ENCODE assay signal across 8 cellular contexts in the genomic region with DNA sequence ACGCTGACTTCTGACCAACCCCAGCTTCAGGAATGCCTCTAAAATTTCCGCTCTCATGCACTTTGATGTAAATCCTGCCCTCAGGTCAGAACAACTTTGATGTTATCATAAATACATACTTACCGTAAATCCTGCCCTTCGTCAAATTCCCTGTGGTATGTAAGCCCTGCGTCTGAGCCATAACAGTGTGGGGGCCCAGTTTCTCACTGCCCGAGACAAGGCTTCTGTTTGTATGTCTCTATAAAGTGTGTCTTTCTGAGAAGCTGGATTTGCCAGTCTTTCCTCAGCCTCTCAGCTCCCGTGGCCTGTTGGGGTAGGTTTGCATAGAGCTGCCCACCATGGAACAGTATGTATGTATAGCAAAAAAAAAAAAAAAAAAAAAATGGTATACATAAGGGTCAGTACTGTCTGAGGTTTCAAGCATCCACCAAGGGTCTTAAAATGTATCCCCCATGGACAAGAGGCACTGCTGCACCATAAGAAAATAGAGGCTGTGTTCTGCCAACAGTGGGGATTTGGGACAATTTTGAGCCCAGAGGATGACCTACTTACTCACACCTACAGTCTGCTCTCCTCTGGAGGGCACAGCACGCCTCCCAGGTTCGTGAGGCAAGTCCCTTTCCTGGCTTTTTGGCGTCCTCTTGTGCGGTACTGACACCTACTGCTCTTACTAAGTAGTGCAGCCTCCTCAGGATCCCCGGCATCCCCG. TPM values are rescaled to one million over a fixed set of nuclear protein-coding genes. Genes with fewer than 3 reads are reported as not detected.
DNase-seq lines count a peak whose midpoint lies in the region; ATAC-seq and TF ChIP-seq lines count a peak whose summit lies in the region.

No MANE protein-coding gene starts in this region.

- no peak overlapping the region for H4K8ac ChIP-seq in IMR-90 (ENCODE audit: low read depth in 2 of 2, low read length in 2 of 2)

- TF ChIP-seq CTCF in IMR-90 (conservative IDR thresholded peaks at IDR 0.05; ENCODE audit: low read depth, low read length) (peak; percentile 94), OCI-LY1 (IDR thresholded peaks at IDR 0.05; ENCODE audit: low read length) (peak; percentile 94)

- no peak overlapping the region for H3K18ac ChIP-seq in IMR-90 (ENCODE audit: low read depth, low read length)

- H2AFZ ChIP-seq in IMR-90 (replicated peaks; ENCODE audit: low read length, poor library complexity) (no peak overlapping the region), OCI-LY1 (ENCODE audit: low read length) (no peak overlapping the region)

- peak; percentile 94 for DNase-seq in Ammon's horn (ENCODE audit: low spot score)
- peak; percentile 83 for DNase-seq in IMR-90
- peak; percentile 68 for DNase-seq in activated T-cell treated with anti-CD3 and anti-CD28 coated beads for 1 hour (ENCODE audit: low read depth)
- peak; percentile 58 for DNase-seq in epithelial cell of prostate (ENCODE audit: low read depth, low spot score)
- peak; percentile 81 for DNase-seq in myocyte (ENCODE audit: low read depth)
- peak; percentile 45 for DNase-seq in stimulated activated CD8-positive, alpha-beta memory T cell treated with anti-CD3 and anti-CD28 coated beads, Interleukin-7, amount 100 ng/mL, for 24 hours (ENCODE audit: low read depth)

- H3K56ac ChIP-seq in IMR-90 (ENCODE audit: extremely low read depth, insufficient read depth, low read length), result no peak overlapping the region

- peaks cover 10% of the 10 kb centered on the region for H3K4me1 ChIP-seq in IMR-90 (ENCODE audit: control insufficient read depth, insufficient read depth, low read length)
- H3K4me1 ChIP-seq in OCI-LY1 (ENCODE audit: insufficient read depth, low read length, severe bottlenecking), result peaks cover 9% of the 10 kb centered on the region

- H3K23ac ChIP-seq in IMR-90 (ENCODE audit: low read depth, low read length), result no peak overlapping the region

- POLR2A ChIA-PET in IMR-90 (lab: Charles Lee; ENCODE audit: unreplicated experiment), result no interaction called here

- BruUV-seq in IMR-90 (replicated peaks; lab: Mats Ljungman, UMichigan), result no TSS peak

- dilution Hi-C loops in IMR-90 (cut with HindIII; ENCODE audit: low sequenced_read_pairs, unreplicated experiment), result no loop called here

- peak; percentile 25 for TF ChIP-seq POLR2A in GM19193 (IDR thresholded peaks at IDR 0.05; ENCODE audit: extremely low read depth, insufficient read depth, insufficient read length)
- TF ChIP-seq POLR2A in IMR-90 (IDR thresholded peaks at IDR 0.05; ENCODE audit: low read depth, low read length), result no peak; the same call in 1 of the 2 replicates

- H2BK20ac ChIP-seq in IMR-90 (ENCODE audit: low read depth, low read length), result no peak overlapping the region

- H2AK9ac ChIP-seq in IMR-90 (replicated peaks; ENCODE audit: low read depth, low read length, poor library complexity), result no peak overlapping the region

- peaks cover 16% of the 10 kb centered on the region for H3K36me3 ChIP-seq in IMR-90 (ENCODE audit: control insufficient read depth, insufficient read depth, low read length)
- peaks cover 67% of the 10 kb centered on the region for H3K36me3 ChIP-seq in OCI-LY1 (ENCODE audit: insufficient read depth, low read length)

- H3K14ac ChIP-seq in IMR-90 (replicated peaks; ENCODE audit: low read depth, low read length), result no peak overlapping the region

- H3K9me3 ChIP-seq in IMR-90 (ENCODE audit: control insufficient read depth, insufficient read depth, low read length) (no peaks in the 10 kb centered on the region), OCI-LY1 (ENCODE audit: low read length) (no peaks in the 10 kb centered on the region)

- H3K27ac ChIP-seq in IMR-90 (ENCODE audit: insufficient read depth, low read length) (no peak overlapping the region), OCI-LY1 (ENCODE audit: low read depth, low read length, poor library complexity, severe bottlenecking) (no peak overlapping the region), epithelial cell of prostate (no peak overlapping the region)

- no peak overlapping the region for H2AK5ac ChIP-seq in IMR-90 (ENCODE audit: low read depth, low read length)

- H3K79me1 ChIP-seq in IMR-90 (ENCODE audit: low read depth in 1 of 2, low read length in 2 of 2), result peaks cover 0 to 3% of the 10 kb centered on the region in 2 experiments; a peak in 1 of 4 replicates

- no peak overlapping the region for H4K91ac ChIP-seq in IMR-90 (ENCODE audit: insufficient read depth, low read depth, low read length)

- no peak overlapping the region for H2BK5ac ChIP-seq in IMR-90 (ENCODE audit: low read depth, low read length, poor library complexity, severe bottlenecking)

- no peaks in the 10 kb centered on the region for H3K79me2 ChIP-seq in OCI-LY1 (ENCODE audit: insufficient read depth, low read length)

- peak; percentile 86 for ATAC-seq in IMR-90 (ENCODE audit: low read depth)

- H3K9ac ChIP-seq in IMR-90 (ENCODE audit: low read depth, low read length) (no peak overlapping the region), OCI-LY1 (ENCODE audit: low read length) (no peak overlapping the region)

- no peak overlapping the region for H3K4me2 ChIP-seq in IMR-90 (ENCODE audit: low read depth, low read length)
- H3K4me2 ChIP-seq in OCI-LY1 (ENCODE audit: low read length), result no peak overlapping the region

- no peaks in the 10 kb centered on the region for H3K9me2 ChIP-seq in OCI-LY1 (ENCODE audit: low read depth, low read length)

- peak; percentile 92 for TF ChIP-seq RAD21 in IMR-90 (IDR thresholded peaks at IDR 0.05; ENCODE audit: low read length)

- H3K4me3 ChIP-seq in IMR-90 (ENCODE audit: insufficient read depth, low read depth, low read length) (no peak overlapping the region), OCI-LY1 (ENCODE audit: low read depth, low read length, poor library complexity, severe bottlenecking) (no peak overlapping the region)

- no peak overlapping the region for H2BK15ac ChIP-seq in IMR-90 (ENCODE audit: low read depth, low read length)

- intact Hi-C loops in IMR-90 (cut with micrococcal nuclease), result loop anchor here (1.0 to 10.0 kb wide), 4 partner anchors 18 to 244 kb away; partner anchors contain the start of genes NFATC3, PLA2G15, PRMT7 and SLC7A6OS

- no peaks in the 10 kb centered on the region for H3F3A ChIP-seq in OCI-LY1 (ENCODE audit: insufficient read depth, low read length)

- WGBS in IMR-90 (ENCODE audit: extremely low coverage in 2 of 2, insufficient read length in 1 of 2), 2 experiments, result 0% methylated on average over 4 of the region's 13 CpGs; no CpG with 5 or more reads in 1 of the 2 experiments

- H4K5ac ChIP-seq in IMR-90 (ENCODE audit: low read depth, low read length), result no peak overlapping the region

- H2BK120ac ChIP-seq in IMR-90 (ENCODE audit: low read depth, low read length), result no peak overlapping the region

- in situ Hi-C loops in IMR-90 (cut with MboI; ENCODE audit: low sequenced_read_pairs), result loop anchor here (5.0 kb wide), 1 partner anchor 66 kb away; the partner anchor contains the start of gene SLC7A6

- CTCF ChIA-PET in IMR-90 (lab: Yijun Ruan, JAX), result interaction anchor here (0.7 to 2.4 kb wide), 5 partner anchors 17 to 70 kb away, joined by 3 to 10 read pairs (median 4); partner anchors contain the start of gene SLC7A6

- H3K9me1 ChIP-seq in IMR-90 (ENCODE audit: insufficient read depth, low read length), result 0 out of 2 replicates have a peak, but pooled peaks cover 2% of the 10 kb centered on the region

- H4K20me1 ChIP-seq in IMR-90 (ENCODE audit: insufficient read depth, low read length), result peaks cover 6% of the 10 kb centered on the region; the same call in 1 of the 2 replicates
- H4K20me1 ChIP-seq in OCI-LY1 (ENCODE audit: insufficient read depth, low read length), result no peaks in the 10 kb centered on the region

- no peak overlapping the region for H3K4ac ChIP-seq in IMR-90 (ENCODE audit: low read depth, low read length)

- no peaks in the 10 kb centered on the region for H3K27me3 ChIP-seq in IMR-90 (ENCODE audit: control insufficient read depth, insufficient read depth, low read length)
- H3K27me3 ChIP-seq in OCI-LY1 (ENCODE audit: insufficient read depth, low read length), result no peaks in the 10 kb centered on the region

TF ChIP-seq in IMR-90, 13 proteins besides CTCF, POLR2A, EP300 and RAD21:
- TF ChIP-seq SMC3 (IDR thresholded peaks at IDR 0.05; ENCODE audit: low read depth, low read length) (peak; percentile 68), CEBPB (IDR thresholded peaks at IDR 0.05; ENCODE audit: low read depth, low read length) (peak; percentile 20; the same call in 1 of the 2 replicates), FOS (IDR thresholded peaks at IDR 0.05; ENCODE audit: low read depth, low read length) (no peak)

RNA-seq across cellular contexts. Expression of gene PRMT7, which starts 17.5 kb away (rescaled TPM):
- 65.5 and 68.6 TPM in 2 replicates for total RNA-seq in IMR-90 (2012; rRNA removed)
- polyA plus RNA-seq in IMR-90 (2012; rRNA removed), result 61.0 and 63.1 TPM in 2 replicates
- polyA plus RNA-seq in IMR-90 (2012; cell fraction: cytosol; rRNA removed), result 31.0 and 38.2 TPM in 2 replicates
- 269 and 469 TPM in 2 replicates for polyA plus RNA-seq in IMR-90 (2012; cell fraction: nucleus; rRNA removed; ENCODE audit: low replicate concordance)
- total RNA-seq in myocyte, result 48.9 and 59.6 TPM in 2 replicates
- polyA plus RNA-seq in myocyte (2012), result 44.8 TPM

RNA-seq across cellular contexts. Expression of gene SLC7A6OS, which starts 17.6 kb away (rescaled TPM):
- total RNA-seq in IMR-90 (2012; rRNA removed), result 8.4 and 10.3 TPM in 2 replicates
- 5.6 and 6.8 TPM in 2 replicates for polyA plus RNA-seq in IMR-90 (2012; rRNA removed)
- polyA plus RNA-seq in IMR-90 (2012; cell fraction: cytosol; rRNA removed), result 2.5 and 3.5 TPM in 2 replicates
- 7.7 and 20.7 TPM in 2 replicates for polyA plus RNA-seq in IMR-90 (2012; cell fraction: nucleus; rRNA removed; ENCODE audit: low replicate concordance)
- 19.3 and 21.3 TPM in 2 replicates for total RNA-seq in myocyte
- polyA plus RNA-seq in myocyte (2012), result 12.5 TPM
